In genomic region chr16:11916524-11917285, GRCh38 we compare ENCODE assay signal across 8 cellular contexts. TPM values are rescaled to one million over a fixed set of nuclear protein-coding genes. Genes with fewer than 3 reads are reported as not detected.
DNase-seq lines count a peak whose midpoint lies in the region; ATAC-seq and TF ChIP-seq lines count a peak whose summit lies in the region.

No MANE protein-coding gene starts in this region.

- H3K36me3 ChIP-seq in sigmoid colon, result no peaks in the 10 kb centered on the region

- H3K36me3 Mint-ChIP-seq in WTC11 (peaks cover 2% of the 10 kb centered on the region; the same call in 1 of the 2 replicates), glutamatergic neuron (ENCODE audit: unreplicated experiment) (no peaks in the 10 kb centered on the region)

- peak overlapping the region; percentile 78 for H3K4me3 Mint-ChIP-seq in WTC11
- H3K4me3 Mint-ChIP-seq in glutamatergic neuron (ENCODE audit: unreplicated experiment), result peak overlapping the region; percentile 93

- H3K4me1 ChIP-seq in sigmoid colon, result peaks cover 0 to 35% (median 33%) of the 10 kb centered on the region in 4 donors

- H3K9me3 Mint-ChIP-seq in WTC11, result no peaks in the 10 kb centered on the region
- H3K9me3 Mint-ChIP-seq in glutamatergic neuron (ENCODE audit: unreplicated experiment), result peaks cover 12% of the 10 kb centered on the region

- CTCF ChIA-PET in WTC11 (lab: Charles Lee), result interaction anchor here (1.3 kb wide), 1 partner anchor 151 kb away, joined by 6 read pairs; no protein-coding TSS in a partner anchor

- H3K27me3 ChIP-seq in sigmoid colon, result no peaks in the 10 kb centered on the region

- H3K27me3 Mint-ChIP-seq in WTC11 (ENCODE audit: low read depth), result no peaks in the 10 kb centered on the region; the same call in 1 of the 2 replicates
- H3K27me3 Mint-ChIP-seq in glutamatergic neuron (ENCODE audit: unreplicated experiment), result peaks cover 6% of the 10 kb centered on the region

- 16 to 57% methylated on average over 13 of the region's 13 CpGs for WGBS in sigmoid colon, 2 donors

- H3K4me3 ChIP-seq in sigmoid colon, result peak overlapping the region; percentile 38 to 98 (median 80)

- ATAC-seq in WTC11 (no peak), HG03571 (IDR thresholded peaks at IDR 0.05; ENCODE audit: unreplicated experiment) (no peak), GM18870 (IDR thresholded peaks at IDR 0.05; ENCODE audit: unreplicated experiment) (no peak)

- TF ChIP-seq CTCF in WTC11 (IDR thresholded peaks at IDR 0.05), result no peak
- no peak for TF ChIP-seq CTCF in glutamatergic neuron (IDR thresholded peaks at IDR 0.05; ENCODE audit: partially characterized antibody, unreplicated experiment)
- TF ChIP-seq CTCF in sigmoid colon (IDR thresholded peaks at IDR 0.05), result no peak

- no peaks in the 10 kb centered on the region for H3K9me3 ChIP-seq in sigmoid colon

- TF ChIP-seq POLR2A in sigmoid colon (IDR thresholded peaks at IDR 0.05), result no peak

- H3K4me1 Mint-ChIP-seq in WTC11 (peaks cover 27% of the 10 kb centered on the region), glutamatergic neuron (ENCODE audit: low read depth, unreplicated experiment) (peaks cover 25% of the 10 kb centered on the region)

- peak in 1 of 4 donors; percentile 22 for TF ChIP-seq EP300 in sigmoid colon (IDR thresholded peaks at IDR 0.05)

- peak overlapping the region; percentile 89 for H3K27ac Mint-ChIP-seq in WTC11
- peak overlapping the region; percentile 99 for H3K27ac Mint-ChIP-seq in glutamatergic neuron (ENCODE audit: unreplicated experiment)

- intact Hi-C loops in sigmoid colon (cut with DNase I), result loop anchor here (1.0 to 5.0 kb wide), 3 partner anchors 60 to 174 kb away; partner anchors contain the start of genes RSL1D1, SNX29 and TXNDC11

- peak; percentile 57 for DNase-seq in Ammon's horn (ENCODE audit: low spot score)
- DNase-seq in HK-2 (ENCODE audit: unreplicated experiment), result peak; percentile 41
- DNase-seq in WTC11 (ENCODE audit: low spot score), result no peak
- DNase-seq in glutamatergic neuron, result no peak
- no peak for DNase-seq in sigmoid colon
- DNase-seq in NCI-H1436 treated with DMSO at 0.1 percent for 48 hours (lab: John Stamatoyannopoulos, UW), result no peak

- POLR2A ChIA-PET in WTC11 (lab: Charles Lee), result interaction anchor here (1.0 kb wide), 1 partner anchor 66 kb away, joined by 3 read pairs; no protein-coding TSS in a partner anchor

- H3K27ac ChIP-seq in sigmoid colon, result peak overlapping the region; percentile 95 to 98 (median 97)

TF ChIP-seq in WTC11, 78 proteins besides CTCF, POLR2A, EP300 and RAD21:
- TF ChIP-seq GABPB1 (CRISPR knock-in tag; IDR thresholded peaks at IDR 0.05), result peak; percentile 74
- TF ChIP-seq MXD4 (CRISPR knock-in tag; IDR thresholded peaks at IDR 0.05; ENCODE audit: borderline replicate concordance), result no peak

RNA-seq across cellular contexts. Expression of gene GSPT1, which starts 0.9 kb away (rescaled TPM):
- 154 to 190 TPM (median 159 TPM) in 3 replicates for total RNA-seq in WTC11 (2021)
- 117 TPM for total RNA-seq in glutamatergic neuron (ENCODE audit: unreplicated experiment)
- 10 to 100 TPM; 51.8 to 73.5 (median 52.3) TPM for total RNA-seq in sigmoid colon
- polyA plus RNA-seq in sigmoid colon, result 10 to 100 TPM; 43.8 to 55.3 (median 51.1) TPM

RNA-seq across cellular contexts. Expression of gene NPIPB2, which starts 25.1 kb away (rescaled TPM):
- 14.4 to 24.7 TPM (median 15.1 TPM) in 3 replicates for total RNA-seq in WTC11 (2021)
- total RNA-seq in glutamatergic neuron (ENCODE audit: unreplicated experiment), result 14.4 TPM
- 10 to 100 TPM in 1 of 4 donors, 1 to 10 TPM in 3; 1.6 to 36.8 (median 2.9) TPM for total RNA-seq in sigmoid colon
- 1 to 10 TPM; 2.3 to 9.6 (median 3.0) TPM for polyA plus RNA-seq in sigmoid colon

RNA-seq across cellular contexts. Expression of gene TNFRSF17, which starts 48.3 kb away (rescaled TPM):
- total RNA-seq in WTC11 (2021) (0.18 TPM in 1 of 3 replicates, not detected in the others), glutamatergic neuron (ENCODE audit: unreplicated experiment) (not detected), sigmoid colon (not detected)
- polyA plus RNA-seq in sigmoid colon, result 1 to 10 TPM; 1.8 to 3.8 (median 1.8) TPM

RNA-seq across cellular contexts. Expression of gene SNX29, which starts 59.8 kb away (rescaled TPM):
- total RNA-seq in WTC11 (2021), result 7.7 to 11.4 TPM (median 10.2 TPM) in 3 replicates
- 59.3 TPM for total RNA-seq in glutamatergic neuron (ENCODE audit: unreplicated experiment)
- 10 to 100 TPM; 16.8 to 38.2 (median 17.5) TPM for total RNA-seq in sigmoid colon
- polyA plus RNA-seq in sigmoid colon, result 10 to 100 TPM in 1 of 3 donors, 1 to 10 TPM in 2; 1.6 to 10.3 (median 2.4) TPM

Comparison
In these comparisons a context has a peak if more than half of its experiments do, and no peak if none do; other contexts are left out.
1. DNase-seq: peak in Ammon's horn (single experiment) and HK-2 (single experiment); none in WTC11 (single experiment), glutamatergic neuron (single experiment), sigmoid colon (single experiment) and NCI-H1436 treated with DMSO at 0.1 percent for 48 hours (single experiment).